Comparison of ENCODE assay signal across 2 cellular contexts in genomic region chr3:72186485-72186864, GRCh38.
TF ChIP-seq lines count a peak whose summit lies in the region.

No MANE protein-coding gene starts in this region.

TF ChIP-seq in GM23338, 12 proteins besides CTCF, POLR2A, EP300 and RAD21 (continued from another document):
- TF ChIP-seq, protein P1, sequence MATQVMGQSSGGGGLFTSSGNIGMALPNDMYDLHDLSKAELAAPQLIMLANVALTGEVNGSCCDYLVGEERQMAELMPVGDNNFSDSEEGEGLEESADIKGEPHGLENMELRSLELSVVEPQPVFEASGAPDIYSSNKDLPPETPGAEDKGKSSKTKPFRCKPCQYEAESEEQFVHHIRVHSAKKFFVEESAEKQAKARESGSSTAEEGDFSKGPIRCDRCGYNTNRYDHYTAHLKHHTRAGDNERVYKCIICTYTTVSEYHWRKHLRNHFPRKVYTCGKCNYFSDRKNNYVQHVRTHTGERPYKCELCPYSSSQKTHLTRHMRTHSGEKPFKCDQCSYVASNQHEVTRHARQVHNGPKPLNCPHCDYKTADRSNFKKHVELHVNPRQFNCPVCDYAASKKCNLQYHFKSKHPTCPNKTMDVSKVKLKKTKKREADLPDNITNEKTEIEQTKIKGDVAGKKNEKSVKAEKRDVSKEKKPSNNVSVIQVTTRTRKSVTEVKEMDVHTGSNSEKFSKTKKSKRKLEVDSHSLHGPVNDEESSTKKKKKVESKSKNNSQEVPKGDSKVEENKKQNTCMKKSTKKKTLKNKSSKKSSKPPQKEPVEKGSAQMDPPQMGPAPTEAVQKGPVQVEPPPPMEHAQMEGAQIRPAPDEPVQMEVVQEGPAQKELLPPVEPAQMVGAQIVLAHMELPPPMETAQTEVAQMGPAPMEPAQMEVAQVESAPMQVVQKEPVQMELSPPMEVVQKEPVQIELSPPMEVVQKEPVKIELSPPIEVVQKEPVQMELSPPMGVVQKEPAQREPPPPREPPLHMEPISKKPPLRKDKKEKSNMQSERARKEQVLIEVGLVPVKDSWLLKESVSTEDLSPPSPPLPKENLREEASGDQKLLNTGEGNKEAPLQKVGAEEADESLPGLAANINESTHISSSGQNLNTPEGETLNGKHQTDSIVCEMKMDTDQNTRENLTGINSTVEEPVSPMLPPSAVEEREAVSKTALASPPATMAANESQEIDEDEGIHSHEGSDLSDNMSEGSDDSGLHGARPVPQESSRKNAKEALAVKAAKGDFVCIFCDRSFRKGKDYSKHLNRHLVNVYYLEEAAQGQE (IDR thresholded peaks at IDR 0.05; ENCODE audit: unreplicated experiment) = no peak
- no peak for TF ChIP-seq ZNF114 (CRISPR knock-in tag; IDR thresholded peaks at IDR 0.05)
- TF ChIP-seq JUNB (IDR thresholded peaks at IDR 0.05; ENCODE audit: unreplicated experiment) = no peak
- no peak for TF ChIP-seq EZH2phosphoT487 (IDR thresholded peaks at IDR 0.05; ENCODE audit: unreplicated experiment)
- no peak for TF ChIP-seq EZH2 (IDR thresholded peaks at IDR 0.05; ENCODE audit: low read depth, unreplicated experiment)
- TF ChIP-seq, protein P2, sequence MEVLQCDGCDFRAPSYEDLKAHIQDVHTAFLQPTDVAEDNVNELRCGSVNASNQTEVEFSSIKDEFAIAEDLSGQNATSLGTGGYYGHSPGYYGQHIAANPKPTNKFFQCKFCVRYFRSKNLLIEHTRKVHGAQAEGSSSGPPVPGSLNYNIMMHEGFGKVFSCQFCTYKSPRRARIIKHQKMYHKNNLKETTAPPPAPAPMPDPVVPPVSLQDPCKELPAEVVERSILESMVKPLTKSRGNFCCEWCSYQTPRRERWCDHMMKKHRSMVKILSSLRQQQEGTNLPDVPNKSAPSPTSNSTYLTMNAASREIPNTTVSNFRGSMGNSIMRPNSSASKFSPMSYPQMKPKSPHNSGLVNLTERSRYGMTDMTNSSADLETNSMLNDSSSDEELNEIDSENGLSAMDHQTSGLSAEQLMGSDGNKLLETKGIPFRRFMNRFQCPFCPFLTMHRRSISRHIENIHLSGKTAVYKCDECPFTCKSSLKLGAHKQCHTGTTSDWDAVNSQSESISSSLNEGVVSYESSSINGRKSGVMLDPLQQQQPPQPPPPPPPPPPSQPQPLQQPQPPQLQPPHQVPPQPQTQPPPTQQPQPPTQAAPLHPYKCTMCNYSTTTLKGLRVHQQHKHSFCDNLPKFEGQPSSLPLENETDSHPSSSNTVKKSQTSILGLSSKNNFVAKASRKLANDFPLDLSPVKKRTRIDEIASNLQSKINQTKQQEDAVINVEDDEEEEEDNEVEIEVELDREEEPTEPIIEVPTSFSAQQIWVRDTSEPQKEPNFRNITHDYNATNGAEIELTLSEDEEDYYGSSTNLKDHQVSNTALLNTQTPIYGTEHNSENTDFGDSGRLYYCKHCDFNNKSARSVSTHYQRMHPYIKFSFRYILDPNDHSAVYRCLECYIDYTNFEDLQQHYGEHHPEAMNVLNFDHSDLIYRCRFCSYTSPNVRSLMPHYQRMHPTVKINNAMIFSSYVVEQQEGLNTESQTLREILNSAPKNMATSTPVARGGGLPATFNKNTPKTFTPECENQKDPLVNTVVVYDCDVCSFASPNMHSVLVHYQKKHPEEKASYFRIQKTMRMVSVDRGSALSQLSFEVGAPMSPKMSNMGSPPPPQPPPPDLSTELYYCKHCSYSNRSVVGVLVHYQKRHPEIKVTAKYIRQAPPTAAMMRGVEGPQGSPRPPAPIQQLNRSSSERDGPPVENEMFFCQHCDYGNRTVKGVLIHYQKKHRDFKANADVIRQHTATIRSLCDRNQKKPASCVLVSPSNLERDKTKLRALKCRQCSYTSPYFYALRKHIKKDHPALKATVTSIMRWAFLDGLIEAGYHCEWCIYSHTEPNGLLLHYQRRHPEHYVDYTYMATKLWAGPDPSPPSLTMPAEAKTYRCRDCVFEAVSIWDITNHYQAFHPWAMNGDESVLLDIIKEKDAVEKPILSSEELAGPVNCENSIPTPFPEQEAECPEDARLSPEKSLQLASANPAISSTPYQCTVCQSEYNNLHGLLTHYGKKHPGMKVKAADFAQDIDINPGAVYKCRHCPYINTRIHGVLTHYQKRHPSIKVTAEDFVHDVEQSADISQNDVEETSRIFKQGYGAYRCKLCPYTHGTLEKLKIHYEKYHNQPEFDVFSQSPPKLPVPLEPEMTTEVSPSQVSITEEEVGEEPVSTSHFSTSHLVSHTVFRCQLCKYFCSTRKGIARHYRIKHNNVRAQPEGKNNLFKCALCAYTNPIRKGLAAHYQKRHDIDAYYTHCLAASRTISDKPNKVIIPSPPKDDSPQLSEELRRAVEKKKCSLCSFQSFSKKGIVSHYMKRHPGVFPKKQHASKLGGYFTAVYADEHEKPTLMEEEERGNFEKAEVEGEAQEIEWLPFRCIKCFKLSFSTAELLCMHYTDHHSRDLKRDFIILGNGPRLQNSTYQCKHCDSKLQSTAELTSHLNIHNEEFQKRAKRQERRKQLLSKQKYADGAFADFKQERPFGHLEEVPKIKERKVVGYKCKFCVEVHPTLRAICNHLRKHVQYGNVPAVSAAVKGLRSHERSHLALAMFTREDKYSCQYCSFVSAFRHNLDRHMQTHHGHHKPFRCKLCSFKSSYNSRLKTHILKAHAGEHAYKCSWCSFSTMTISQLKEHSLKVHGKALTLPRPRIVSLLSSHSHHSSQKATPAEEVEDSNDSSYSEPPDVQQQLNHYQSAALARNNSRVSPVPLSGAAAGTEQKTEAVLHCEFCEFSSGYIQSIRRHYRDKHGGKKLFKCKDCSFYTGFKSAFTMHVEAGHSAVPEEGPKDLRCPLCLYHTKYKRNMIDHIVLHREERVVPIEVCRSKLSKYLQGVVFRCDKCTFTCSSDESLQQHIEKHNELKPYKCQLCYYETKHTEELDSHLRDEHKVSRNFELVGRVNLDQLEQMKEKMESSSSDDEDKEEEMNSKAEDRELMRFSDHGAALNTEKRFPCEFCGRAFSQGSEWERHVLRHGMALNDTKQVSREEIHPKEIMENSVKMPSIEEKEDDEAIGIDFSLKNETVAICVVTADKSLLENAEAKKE (CRISPR knock-in tag; IDR thresholded peaks at IDR 0.05) = no peak
- TF ChIP-seq STAT1 (IDR thresholded peaks at IDR 0.05; ENCODE audit: unreplicated experiment) = no peak
- no peak for TF ChIP-seq NANOG (IDR thresholded peaks at IDR 0.05; ENCODE audit: borderline replicate concordance)

TF ChIP-seq in SK-N-SH, 30 proteins besides CTCF, POLR2A, EP300 and RAD21 (continued from another document):
- TF ChIP-seq, protein P3, sequence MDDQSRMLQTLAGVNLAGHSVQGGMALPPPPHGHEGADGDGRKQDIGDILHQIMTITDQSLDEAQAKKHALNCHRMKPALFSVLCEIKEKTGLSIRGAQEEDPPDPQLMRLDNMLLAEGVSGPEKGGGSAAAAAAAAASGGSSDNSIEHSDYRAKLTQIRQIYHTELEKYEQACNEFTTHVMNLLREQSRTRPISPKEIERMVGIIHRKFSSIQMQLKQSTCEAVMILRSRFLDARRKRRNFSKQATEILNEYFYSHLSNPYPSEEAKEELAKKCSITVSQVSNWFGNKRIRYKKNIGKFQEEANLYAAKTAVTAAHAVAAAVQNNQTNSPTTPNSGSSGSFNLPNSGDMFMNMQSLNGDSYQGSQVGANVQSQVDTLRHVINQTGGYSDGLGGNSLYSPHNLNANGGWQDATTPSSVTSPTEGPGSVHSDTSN (IDR thresholded peaks at IDR 0.05) = no peak
- TF ChIP-seq USF2 (IDR thresholded peaks at IDR 0.05; ENCODE audit: borderline replicate concordance, low read depth, low read length) (no peak), POLR2AphosphoS5 (IDR thresholded peaks at IDR 0.05; ENCODE audit: low read depth, low read length) (no peak), FOXM1 (IDR thresholded peaks at IDR 0.05; ENCODE audit: low read depth) (no peak), FOXJ3 (CRISPR knock-in tag; IDR thresholded peaks at IDR 0.05) (no peak), CHD2 (IDR thresholded peaks at IDR 0.05; ENCODE audit: low read length, partially characterized antibody) (no peak)
